1 cellular context compared by ENCODE assay signal in genomic region chr7:120827719-120828118, GRCh38.
TF ChIP-seq lines count a peak whose summit lies in the region.

No MANE protein-coding gene starts in this region.

TF ChIP-seq in IMR-90, 13 proteins besides CTCF, POLR2A, EP300 and RAD21:
- TF ChIP-seq ELK1 (IDR thresholded peaks at IDR 0.05; ENCODE audit: borderline replicate concordance, low read depth, low read length) (no peak), MAFK (IDR thresholded peaks at IDR 0.05; ENCODE audit: low read depth, low read length) (peak; percentile 26; the same call in 1 of the 2 replicates), MAZ (IDR thresholded peaks at IDR 0.05; ENCODE audit: borderline replicate concordance, low read depth, low read length) (no peak), CHD1 (IDR thresholded peaks at IDR 0.05; ENCODE audit: low read depth, low read length) (no peak), SMC3 (IDR thresholded peaks at IDR 0.05; ENCODE audit: low read depth, low read length) (no peak)
